17 cellular contexts compared by ENCODE assay signal in genomic region chr1:68800182-68800581, GRCh38.
DNase-seq lines count a peak whose midpoint lies in the region; ATAC-seq and TF ChIP-seq lines count a peak whose summit lies in the region.
"Had no signal": no experiment of that assay in that cellular context is flagged by ENCODE, and none has a peak within 500 bp of the region (broad histone marks: within the 10 kb centered on the region; RNA-seq: fewer than 3 reads in every experiment).

No MANE protein-coding gene starts in this region.

- no peaks in the 10 kb centered on the region for H3K9me3 ChIP-seq in adrenal gland (replicated peaks in 1 of 3)
- H3K9me3 ChIP-seq: BLaER1 had no signal

- WGBS in adrenal gland, 4 donors: 33 to 64% (median 52%) methylated on average over 1 of the region's 1 CpG

- DNase-seq in DMS53 (lab: John Stamatoyannopoulos, UW) (peak; percentile 52), NCI-H69 (lab: John Stamatoyannopoulos, UW) (peak; percentile 9), T-helper 9 cell (no peak), substantia nigra (lab: John Stamatoyannopoulos, UW) (no peak), adrenal gland (no peak)
- DNase-seq: CD4-positive, CD25-positive, alpha-beta regulatory T cell; H7; HFFc6; KBM-7; NCI-H2029; NCI-H446; NCI-H524 treated with DMSO at 0.1 percent for 48 hours; SIG-M5 had no signal

- no peaks in the 10 kb centered on the region for H3K36me3 ChIP-seq in adrenal gland (replicated peaks in 1 of 2)
- H3K36me3 ChIP-seq: BLaER1 had no signal

- intact Hi-C loops in adrenal gland (cut with DNase I): no loop called here

- peaks cover 5% of the 10 kb centered on the region for H3K4me1 Mint-ChIP-seq in nephron
- H3K4me1 Mint-ChIP-seq: CD4-positive, CD25-positive, alpha-beta regulatory T cell had no signal

- H3K27ac ChIP-seq in substantia nigra (ENCODE audit: low read depth, low read length, poor library complexity, severe bottlenecking): no peak overlapping the region
- no peak overlapping the region for H3K27ac ChIP-seq in adrenal gland
- H3K27ac ChIP-seq: BLaER1, SK-N-MC had no signal

- H3K27me3 Mint-ChIP-seq in nephron (ENCODE audit: low read depth): no peaks in the 10 kb centered on the region
- H3K27me3 Mint-ChIP-seq: CD4-positive, CD25-positive, alpha-beta regulatory T cell had no signal

- H3K4me3 Mint-ChIP-seq in nephron: no peak overlapping the region
- H3K4me3 Mint-ChIP-seq: CD4-positive, CD25-positive, alpha-beta regulatory T cell; HFFc6 had no signal

- H3K4me1 ChIP-seq in adrenal gland (replicated peaks in 1 of 2): no peaks in the 10 kb centered on the region
- H3K4me1 ChIP-seq: BLaER1 had no signal

- no peaks in the 10 kb centered on the region for H3K27me3 ChIP-seq in adrenal gland
- H3K27me3 ChIP-seq: BLaER1 had no signal

- ATAC-seq in GM18870 (IDR thresholded peaks at IDR 0.05; ENCODE audit: unreplicated experiment): peak; percentile 68

- no peak overlapping the region for H3K4me3 ChIP-seq in adrenal gland
- H3K4me3 ChIP-seq: BLaER1, SK-N-MC had no signal

- peak overlapping the region in 2 of 3 experiments; percentile 19 to 30 for H3K27ac Mint-ChIP-seq in nephron
- H3K27ac Mint-ChIP-seq: CD4-positive, CD25-positive, alpha-beta regulatory T cell; HFFc6 had no signal

- H3K36me3 Mint-ChIP-seq in nephron (ENCODE audit: low read depth): no peaks in the 10 kb centered on the region
- H3K36me3 Mint-ChIP-seq: CD4-positive, CD25-positive, alpha-beta regulatory T cell had no signal

- no peak for TF ChIP-seq POLR2A in adrenal gland (IDR thresholded peaks at IDR 0.05)

- TF ChIP-seq CTCF in nephron (IDR thresholded peaks at IDR 0.05; ENCODE audit: unreplicated experiment in 3 of 3) (no peak), adrenal gland (IDR thresholded peaks at IDR 0.05) (no peak)

- H3K9me3 Mint-ChIP-seq in nephron: no peaks in the 10 kb centered on the region

Comparison
In these comparisons a context has a peak if more than half of its experiments do, and no peak if none do; other contexts are left out.
1. DNase-seq: peak in DMS53 (single experiment) and NCI-H69 (single experiment); none in T-helper 9 cell (single experiment), substantia nigra (0 of 49) and adrenal gland (0 of 7).